1 cellular context compared by ENCODE assay signal in genomic region chr12:21501258-21502163, GRCh38.
TF ChIP-seq lines count a peak whose summit lies in the region.

Gene GOLT1B (plus strand): TSS chr12:21501789. CDS start chr12:21501924, 135 bp downstream.
Gene RECQL (minus strand): TSS chr12:21501635. CDS start chr12:21499570, 2,065 bp downstream.

TF ChIP-seq in K562, 482 proteins besides CTCF, POLR2A, EP300 and RAD21 (continued from another document and continues in another):
- TF ChIP-seq, protein P1, sequence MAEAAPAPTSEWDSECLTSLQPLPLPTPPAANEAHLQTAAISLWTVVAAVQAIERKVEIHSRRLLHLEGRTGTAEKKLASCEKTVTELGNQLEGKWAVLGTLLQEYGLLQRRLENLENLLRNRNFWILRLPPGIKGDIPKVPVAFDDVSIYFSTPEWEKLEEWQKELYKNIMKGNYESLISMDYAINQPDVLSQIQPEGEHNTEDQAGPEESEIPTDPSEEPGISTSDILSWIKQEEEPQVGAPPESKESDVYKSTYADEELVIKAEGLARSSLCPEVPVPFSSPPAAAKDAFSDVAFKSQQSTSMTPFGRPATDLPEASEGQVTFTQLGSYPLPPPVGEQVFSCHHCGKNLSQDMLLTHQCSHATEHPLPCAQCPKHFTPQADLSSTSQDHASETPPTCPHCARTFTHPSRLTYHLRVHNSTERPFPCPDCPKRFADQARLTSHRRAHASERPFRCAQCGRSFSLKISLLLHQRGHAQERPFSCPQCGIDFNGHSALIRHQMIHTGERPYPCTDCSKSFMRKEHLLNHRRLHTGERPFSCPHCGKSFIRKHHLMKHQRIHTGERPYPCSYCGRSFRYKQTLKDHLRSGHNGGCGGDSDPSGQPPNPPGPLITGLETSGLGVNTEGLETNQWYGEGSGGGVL (CRISPR knock-in tag; IDR thresholded peaks at IDR 0.05) = no peak
- TF ChIP-seq NFIX (CRISPR knock-in tag; IDR thresholded peaks at IDR 0.05; ENCODE audit: low read depth) (no peak), CBFA2T3 (IDR thresholded peaks at IDR 0.05) (no peak), POLR2B (IDR thresholded peaks at IDR 0.05; ENCODE audit: low read depth, partially characterized antibody) (peak; percentile 57), MECOM (CRISPR knock-in tag; IDR thresholded peaks at IDR 0.05) (no peak), TCF7 (IDR thresholded peaks at IDR 0.05; ENCODE audit: borderline replicate concordance) (no peak), FOXA3 (CRISPR knock-in tag; conservative IDR thresholded peaks at IDR 0.05 in 1 of 2, IDR thresholded peaks at IDR 0.05 in 1 of 2) (no peak), MXI1 (IDR thresholded peaks at IDR 0.05; ENCODE audit: low read depth, low read length) (peak; percentile 34; the same call in 1 of the 2 replicates), ELF1 (tag; IDR thresholded peaks at IDR 0.05) (peak; percentile 95), CBX3 (IDR thresholded peaks at IDR 0.05; ENCODE audit: borderline replicate concordance in 1 of 2, low read length in 2 of 2) (0 out of 3 replicates have a peak, but pooled peaks of 1 of the 2 experiments have one; percentile 22), TRIM28 (IDR thresholded peaks at IDR 0.05) (no peak), MTA3 (IDR thresholded peaks at IDR 0.05; ENCODE audit: borderline replicate concordance) (peak; percentile 58; the same call in 1 of the 2 replicates), SLC30A9 (CRISPR knock-in tag; IDR thresholded peaks at IDR 0.05) (no peak), ZNF586 (CRISPR knock-in tag; conservative IDR thresholded peaks at IDR 0.05) (no peak), HNRNPL (IDR thresholded peaks at IDR 0.05; ENCODE audit: low read depth, low read length) (no peak), ZNF766 (CRISPR knock-in tag; conservative IDR thresholded peaks at IDR 0.05) (no peak), TGIF2 (CRISPR knock-in tag; IDR thresholded peaks at IDR 0.05) (no peak), HDAC8 (tag; IDR thresholded peaks at IDR 0.05) (no peak), C11orf30 (IDR thresholded peaks at IDR 0.05; ENCODE audit: low read depth) (peak; percentile 82), FOXK2 (conservative IDR thresholded peaks at IDR 0.05 in 1 of 2, IDR thresholded peaks at IDR 0.05 in 1 of 2; ENCODE audit: low read depth in 2 of 2) (peak; percentile 96 to 98), NEUROD1 (IDR thresholded peaks at IDR 0.05; ENCODE audit: borderline replicate concordance, low read depth, low read length, partially characterized antibody) (peak; percentile 84), HNRNPLL (IDR thresholded peaks at IDR 0.05; ENCODE audit: low read depth, low read length, poor library complexity, severe bottlenecking) (peak; percentile 24), PTTG1 (tag; IDR thresholded peaks at IDR 0.05; ENCODE audit: low read depth) (no peak), GTF2A2 (tag; IDR thresholded peaks at IDR 0.05) (no peak), SREBF1 (IDR thresholded peaks at IDR 0.05; ENCODE audit: borderline replicate concordance, low read depth, low read length) (no peak), POLR2G (IDR thresholded peaks at IDR 0.05; ENCODE audit: low read depth, low read length) (peak; percentile 87), U2AF1 (optimal IDR thresholded peaks at IDR 0.05; ENCODE audit: low read depth, low read length) (no peak), PHF20 (IDR thresholded peaks at IDR 0.05; ENCODE audit: partially characterized antibody) (no peak), PKNOX1 (IDR thresholded peaks at IDR 0.05) (peak; percentile 52), RBM15 (IDR thresholded peaks at IDR 0.05; ENCODE audit: insufficient read depth, low read length) (no peak), POLR2AphosphoS2 (IDR thresholded peaks at IDR 0.05; ENCODE audit: low read length) (no peak), SRSF3 (IDR thresholded peaks at IDR 0.05; ENCODE audit: insufficient read depth, low read length) (0 out of 2 replicates have a peak, but pooled peaks have one; percentile 69), ZNF232 (CRISPR knock-in tag; IDR thresholded peaks at IDR 0.05) (no peak), ZNF263 (CRISPR knock-in tag; IDR thresholded peaks at IDR 0.05; ENCODE audit: borderline replicate concordance) (no peak), GTF2F1 (IDR thresholded peaks at IDR 0.05; ENCODE audit: low read depth, low read length) (no peak), CBX2 (IDR thresholded peaks at IDR 0.05; ENCODE audit: insufficient read depth, low read length, poor library complexity, severe bottlenecking) (no peak), ZNF174 (CRISPR knock-in tag; IDR thresholded peaks at IDR 0.05) (no peak), CHD2 (IDR thresholded peaks at IDR 0.05; ENCODE audit: low read depth, low read length) (peak; percentile 63), ASH1L (IDR thresholded peaks at IDR 0.05; ENCODE audit: borderline replicate concordance, low read depth, partially characterized antibody) (peak; percentile 95), SIN3B (IDR thresholded peaks at IDR 0.05; ENCODE audit: low read depth) (peak; percentile 51), UBTF (IDR thresholded peaks at IDR 0.05; ENCODE audit: borderline replicate concordance in 1 of 2, low read depth in 2 of 2, low read length in 2 of 2) (0 out of 4 replicates have a peak, but pooled peaks of 1 of the 2 experiments have one; percentile 25), PHF8 (IDR thresholded peaks at IDR 0.05; ENCODE audit: borderline replicate concordance, low read length) (peak; percentile 74; the same call in 1 of the 2 replicates), RFX1 (IDR thresholded peaks at IDR 0.05) (peak; percentile 33; the same call in 1 of the 2 replicates), HMG20A (CRISPR knock-in tag; conservative IDR thresholded peaks at IDR 0.05) (no peak), DDX20 (tag; IDR thresholded peaks at IDR 0.05; ENCODE audit: low read depth) (no peak), ATF7 (IDR thresholded peaks at IDR 0.05) (peak; percentile 70; the same call in 1 of the 2 replicates)
- TF ChIP-seq, protein P2, sequence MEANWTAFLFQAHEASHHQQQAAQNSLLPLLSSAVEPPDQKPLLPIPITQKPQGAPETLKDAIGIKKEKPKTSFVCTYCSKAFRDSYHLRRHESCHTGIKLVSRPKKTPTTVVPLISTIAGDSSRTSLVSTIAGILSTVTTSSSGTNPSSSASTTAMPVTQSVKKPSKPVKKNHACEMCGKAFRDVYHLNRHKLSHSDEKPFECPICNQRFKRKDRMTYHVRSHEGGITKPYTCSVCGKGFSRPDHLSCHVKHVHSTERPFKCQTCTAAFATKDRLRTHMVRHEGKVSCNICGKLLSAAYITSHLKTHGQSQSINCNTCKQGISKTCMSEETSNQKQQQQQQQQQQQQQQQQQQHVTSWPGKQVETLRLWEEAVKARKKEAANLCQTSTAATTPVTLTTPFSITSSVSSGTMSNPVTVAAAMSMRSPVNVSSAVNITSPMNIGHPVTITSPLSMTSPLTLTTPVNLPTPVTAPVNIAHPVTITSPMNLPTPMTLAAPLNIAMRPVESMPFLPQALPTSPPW (CRISPR knock-in tag; IDR thresholded peaks at IDR 0.05) = no peak
- TF ChIP-seq, protein P3, sequence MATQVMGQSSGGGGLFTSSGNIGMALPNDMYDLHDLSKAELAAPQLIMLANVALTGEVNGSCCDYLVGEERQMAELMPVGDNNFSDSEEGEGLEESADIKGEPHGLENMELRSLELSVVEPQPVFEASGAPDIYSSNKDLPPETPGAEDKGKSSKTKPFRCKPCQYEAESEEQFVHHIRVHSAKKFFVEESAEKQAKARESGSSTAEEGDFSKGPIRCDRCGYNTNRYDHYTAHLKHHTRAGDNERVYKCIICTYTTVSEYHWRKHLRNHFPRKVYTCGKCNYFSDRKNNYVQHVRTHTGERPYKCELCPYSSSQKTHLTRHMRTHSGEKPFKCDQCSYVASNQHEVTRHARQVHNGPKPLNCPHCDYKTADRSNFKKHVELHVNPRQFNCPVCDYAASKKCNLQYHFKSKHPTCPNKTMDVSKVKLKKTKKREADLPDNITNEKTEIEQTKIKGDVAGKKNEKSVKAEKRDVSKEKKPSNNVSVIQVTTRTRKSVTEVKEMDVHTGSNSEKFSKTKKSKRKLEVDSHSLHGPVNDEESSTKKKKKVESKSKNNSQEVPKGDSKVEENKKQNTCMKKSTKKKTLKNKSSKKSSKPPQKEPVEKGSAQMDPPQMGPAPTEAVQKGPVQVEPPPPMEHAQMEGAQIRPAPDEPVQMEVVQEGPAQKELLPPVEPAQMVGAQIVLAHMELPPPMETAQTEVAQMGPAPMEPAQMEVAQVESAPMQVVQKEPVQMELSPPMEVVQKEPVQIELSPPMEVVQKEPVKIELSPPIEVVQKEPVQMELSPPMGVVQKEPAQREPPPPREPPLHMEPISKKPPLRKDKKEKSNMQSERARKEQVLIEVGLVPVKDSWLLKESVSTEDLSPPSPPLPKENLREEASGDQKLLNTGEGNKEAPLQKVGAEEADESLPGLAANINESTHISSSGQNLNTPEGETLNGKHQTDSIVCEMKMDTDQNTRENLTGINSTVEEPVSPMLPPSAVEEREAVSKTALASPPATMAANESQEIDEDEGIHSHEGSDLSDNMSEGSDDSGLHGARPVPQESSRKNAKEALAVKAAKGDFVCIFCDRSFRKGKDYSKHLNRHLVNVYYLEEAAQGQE (CRISPR knock-in tag; IDR thresholded peaks at IDR 0.05; ENCODE audit: low read depth) = no peak
- TF ChIP-seq, protein P4, sequence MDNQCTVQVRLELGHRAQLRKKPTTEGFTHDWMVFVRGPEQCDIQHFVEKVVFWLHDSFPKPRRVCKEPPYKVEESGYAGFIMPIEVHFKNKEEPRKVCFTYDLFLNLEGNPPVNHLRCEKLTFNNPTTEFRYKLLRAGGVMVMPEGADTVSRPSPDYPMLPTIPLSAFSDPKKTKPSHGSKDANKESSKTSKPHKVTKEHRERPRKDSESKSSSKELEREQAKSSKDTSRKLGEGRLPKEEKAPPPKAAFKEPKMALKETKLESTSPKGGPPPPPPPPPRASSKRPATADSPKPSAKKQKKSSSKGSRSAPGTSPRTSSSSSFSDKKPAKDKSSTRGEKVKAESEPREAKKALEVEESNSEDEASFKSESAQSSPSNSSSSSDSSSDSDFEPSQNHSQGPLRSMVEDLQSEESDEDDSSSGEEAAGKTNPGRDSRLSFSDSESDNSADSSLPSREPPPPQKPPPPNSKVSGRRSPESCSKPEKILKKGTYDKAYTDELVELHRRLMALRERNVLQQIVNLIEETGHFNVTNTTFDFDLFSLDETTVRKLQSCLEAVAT (IDR thresholded peaks at IDR 0.05) = peak in 1 of 2 experiments; percentile 92; a peak in 2 of 4 replicates
- TF ChIP-seq, protein P5, sequence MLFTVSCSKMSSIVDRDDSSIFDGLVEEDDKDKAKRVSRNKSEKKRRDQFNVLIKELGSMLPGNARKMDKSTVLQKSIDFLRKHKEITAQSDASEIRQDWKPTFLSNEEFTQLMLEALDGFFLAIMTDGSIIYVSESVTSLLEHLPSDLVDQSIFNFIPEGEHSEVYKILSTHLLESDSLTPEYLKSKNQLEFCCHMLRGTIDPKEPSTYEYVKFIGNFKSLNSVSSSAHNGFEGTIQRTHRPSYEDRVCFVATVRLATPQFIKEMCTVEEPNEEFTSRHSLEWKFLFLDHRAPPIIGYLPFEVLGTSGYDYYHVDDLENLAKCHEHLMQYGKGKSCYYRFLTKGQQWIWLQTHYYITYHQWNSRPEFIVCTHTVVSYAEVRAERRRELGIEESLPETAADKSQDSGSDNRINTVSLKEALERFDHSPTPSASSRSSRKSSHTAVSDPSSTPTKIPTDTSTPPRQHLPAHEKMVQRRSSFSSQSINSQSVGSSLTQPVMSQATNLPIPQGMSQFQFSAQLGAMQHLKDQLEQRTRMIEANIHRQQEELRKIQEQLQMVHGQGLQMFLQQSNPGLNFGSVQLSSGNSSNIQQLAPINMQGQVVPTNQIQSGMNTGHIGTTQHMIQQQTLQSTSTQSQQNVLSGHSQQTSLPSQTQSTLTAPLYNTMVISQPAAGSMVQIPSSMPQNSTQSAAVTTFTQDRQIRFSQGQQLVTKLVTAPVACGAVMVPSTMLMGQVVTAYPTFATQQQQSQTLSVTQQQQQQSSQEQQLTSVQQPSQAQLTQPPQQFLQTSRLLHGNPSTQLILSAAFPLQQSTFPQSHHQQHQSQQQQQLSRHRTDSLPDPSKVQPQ (CRISPR knock-in tag; IDR thresholded peaks at IDR 0.05; ENCODE audit: borderline replicate concordance) = no peak
